In the genomic region with DNA sequence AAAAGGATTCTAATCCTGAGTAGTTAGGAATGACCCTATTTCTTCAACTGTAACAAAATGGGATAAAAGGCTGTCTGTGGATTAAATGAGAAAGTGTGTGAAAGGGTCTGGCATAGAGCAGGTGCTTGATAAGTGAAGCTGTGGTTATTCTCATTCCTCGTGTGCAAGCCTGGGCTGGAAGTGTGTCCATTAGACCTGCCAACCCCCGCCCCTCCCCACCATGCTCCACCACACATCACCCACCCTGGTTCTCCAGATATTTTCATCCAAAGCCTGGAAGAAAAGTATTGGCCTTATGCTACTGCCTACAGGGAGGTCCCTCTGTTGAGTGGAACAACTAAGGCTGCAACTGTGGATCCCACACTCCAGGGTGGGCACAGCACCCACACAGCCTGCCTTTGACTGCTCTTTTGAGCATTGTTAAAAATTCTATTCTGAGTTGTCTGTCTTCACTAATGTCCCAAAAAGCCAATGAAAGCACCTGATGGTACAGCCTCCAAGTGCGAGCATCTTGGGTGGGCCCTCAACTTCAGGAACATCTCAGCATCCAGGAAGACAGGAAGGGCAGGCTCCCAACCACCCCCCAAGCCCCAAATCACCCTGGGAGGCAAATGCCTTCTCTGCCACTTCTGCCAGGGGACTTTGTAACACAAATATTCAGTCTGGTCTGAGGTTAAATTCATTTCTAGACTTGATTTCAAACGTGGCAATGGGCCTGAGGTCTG, we compare ENCODE assay signal across 13 cellular contexts.
DNase-seq lines count a peak whose midpoint lies in the region; ATAC-seq and TF ChIP-seq lines count a peak whose summit lies in the region.
"Had no signal": no experiment of that assay in that cellular context is flagged by ENCODE, and none has a peak within 500 bp of the region (broad histone marks: within the 10 kb centered on the region; RNA-seq: fewer than 3 reads in every experiment).

No MANE protein-coding gene starts in this region.

- no TSS peak for BruUV-seq in PC-3 (replicated peaks; lab: Mats Ljungman, UMichigan)

- peaks cover 6 to 20% (median 13%) of the 10 kb centered on the region in 4 donors for H3K4me1 Mint-ChIP-seq in CD4-positive, alpha-beta memory T cell

- intact Hi-C loops in CD4-positive, alpha-beta memory T cell (cut with micrococcal nuclease): no loop called here
- intact Hi-C loops in PC-3 (cut with micrococcal nuclease): loop anchor here (2.0 kb wide), 1 partner anchor 28 kb away; no protein-coding TSS in a partner anchor
- intact Hi-C loops in lower leg skin (cut with DNase I; ENCODE audit: low total_unique reads): no loop called here

- peak overlapping the region; percentile 68 for H3K9ac ChIP-seq in PC-3 (ENCODE audit: low read length)

- H3F3A ChIP-seq in PC-3 (ENCODE audit: low read length, unreplicated experiment): peaks cover 5% of the 10 kb centered on the region

- no peak for TF ChIP-seq POLR2A in lower leg skin (IDR thresholded peaks at IDR 0.05)

- WGBS in lower leg skin, 2 donors: 58 to 62% methylated on average over 4 of the region's 4 CpGs

- H3K27ac ChIP-seq in CD4-positive, alpha-beta memory T cell (ENCODE audit: low read depth, low read length): no peak overlapping the region
- peak overlapping the region; percentile 91 for H3K27ac ChIP-seq in PC-3 (ENCODE audit: low read length)
- H3K27ac ChIP-seq in epithelial cell of prostate: peak overlapping the region; percentile 64
- H3K27ac ChIP-seq in skin epidermis: peak overlapping the region in 17 of 21 experiments; percentile 4 to 84 (median 50)
- H3K27ac ChIP-seq: cardiac muscle cell, HL-60, ovary had no signal

- no peaks in the 10 kb centered on the region for H3K36me3 ChIP-seq in CD4-positive, alpha-beta memory T cell (ENCODE audit: insufficient read depth, low read length)
- no peaks in the 10 kb centered on the region for H3K36me3 ChIP-seq in PC-3 (ENCODE audit: low read depth, low read length)
- H3K36me3 ChIP-seq: cardiac muscle cell, ovary had no signal

- H2AFZ ChIP-seq in PC-3 (ENCODE audit: low read length): no peak overlapping the region
- H2AFZ ChIP-seq: GM23338 had no signal

- peaks cover 5% of the 10 kb centered on the region for H3K4me1 ChIP-seq in CD4-positive, alpha-beta memory T cell (ENCODE audit: insufficient read depth, low read length)
- peaks cover 61% of the 10 kb centered on the region for H3K4me1 ChIP-seq in PC-3 (ENCODE audit: insufficient read depth, low read length)

- no peaks in the 10 kb centered on the region for H3K36me3 Mint-ChIP-seq in CD4-positive, alpha-beta memory T cell

- H3K79me2 ChIP-seq in PC-3 (ENCODE audit: low read length): no peaks in the 10 kb centered on the region

- no peak for ATAC-seq in PC-3
- ATAC-seq: GM23338 had no signal

- H3K9me3 ChIP-seq in CD4-positive, alpha-beta memory T cell (ENCODE audit: control insufficient read depth in 1 of 2, low read length in 2 of 2): no peaks in the 10 kb centered on the region
- no peaks in the 10 kb centered on the region for H3K9me3 ChIP-seq in PC-3 (ENCODE audit: low read length)
- H3K9me3 ChIP-seq: ovary had no signal

- H3K27ac Mint-ChIP-seq in CD4-positive, alpha-beta memory T cell: peak overlapping the region in 4 of 7 donors; percentile 29 to 78 (median 76)
- H3K27ac Mint-ChIP-seq: GM23338 had no signal

- CTCF ChIA-PET in CD4-positive, alpha-beta memory T cell (lab: Charles Lee; ENCODE audit: partially characterized antibody): no interaction called here
- CTCF ChIA-PET in PC-3 (lab: Charles Lee): no interaction called here

- no peaks in the 10 kb centered on the region for H3K9me3 Mint-ChIP-seq in CD4-positive, alpha-beta memory T cell
- H3K9me3 Mint-ChIP-seq: GM23338 had no signal

- no peak overlapping the region for H3K4me3 Mint-ChIP-seq in CD4-positive, alpha-beta memory T cell
- H3K4me3 Mint-ChIP-seq: GM23338 had no signal

- H3K27me3 ChIP-seq in CD4-positive, alpha-beta memory T cell (ENCODE audit: insufficient read depth, low read length): no peaks in the 10 kb centered on the region
- H3K27me3 ChIP-seq in PC-3 (ENCODE audit: low read length): no peaks in the 10 kb centered on the region
- H3K27me3 ChIP-seq: cardiac muscle cell, ovary had no signal

- POLR2A ChIA-PET in CD4-positive, alpha-beta memory T cell (lab: Charles Lee; ENCODE audit: partially characterized antibody): no interaction called here
- POLR2A ChIA-PET in PC-3 (lab: Charles Lee; ENCODE audit: unreplicated experiment): interaction anchor here (0.7 to 0.8 kb wide), 2 partner anchors 15 kb away, joined by 3 read pairs; no protein-coding TSS in a partner anchor

- H3K4me2 ChIP-seq in PC-3 (ENCODE audit: low read length): peak overlapping the region; percentile 49; the same call in 1 of the 2 replicates
- H3K4me2 ChIP-seq: GM23338 had no signal

- no peaks in the 10 kb centered on the region for H3K27me3 Mint-ChIP-seq in CD4-positive, alpha-beta memory T cell

- H4K20me1 ChIP-seq in PC-3 (ENCODE audit: low read length): no peaks in the 10 kb centered on the region

- H3K9me2 ChIP-seq in PC-3 (replicated peaks; ENCODE audit: low read length): no peaks in the 10 kb centered on the region

- no peak for DNase-seq in CD4-positive, alpha-beta memory T cell
- DNase-seq in PC-3 (no peak), epithelial cell of prostate (ENCODE audit: low read depth, low spot score) (no peak), NCI-H1092 treated with DMSO at 0.1 percent for 48 hours (lab: John Stamatoyannopoulos, UW) (no peak), lower leg skin (ENCODE audit: low spot score in 2 of 2) (no peak), globus pallidus (ENCODE audit: low spot score) (no peak)
- DNase-seq: C1 segment of cervical spinal cord, NCI-H187 treated with DMSO at 0.1 percent for 48 hours, ovary had no signal

- no peak overlapping the region for H3K4me3 ChIP-seq in CD4-positive, alpha-beta memory T cell (ENCODE audit: low read length in 2 of 2)
- no peak overlapping the region for H3K4me3 ChIP-seq in PC-3 (ENCODE audit: low read length)
- H3K4me3 ChIP-seq in skin epidermis: no peak overlapping the region
- H3K4me3 ChIP-seq in lower leg skin (ENCODE audit: low read depth, poor library complexity, severe bottlenecking): no peak overlapping the region
- H3K4me3 ChIP-seq: cardiac muscle cell, GM23338, ovary had no signal

- no peak for TF ChIP-seq CTCF in PC-3 (conservative IDR thresholded peaks at IDR 0.05; ENCODE audit: low read depth, low read length)
- no peak for TF ChIP-seq CTCF in lower leg skin (IDR thresholded peaks at IDR 0.05)
